8 cellular contexts compared by ENCODE assay signal in the genomic region with DNA sequence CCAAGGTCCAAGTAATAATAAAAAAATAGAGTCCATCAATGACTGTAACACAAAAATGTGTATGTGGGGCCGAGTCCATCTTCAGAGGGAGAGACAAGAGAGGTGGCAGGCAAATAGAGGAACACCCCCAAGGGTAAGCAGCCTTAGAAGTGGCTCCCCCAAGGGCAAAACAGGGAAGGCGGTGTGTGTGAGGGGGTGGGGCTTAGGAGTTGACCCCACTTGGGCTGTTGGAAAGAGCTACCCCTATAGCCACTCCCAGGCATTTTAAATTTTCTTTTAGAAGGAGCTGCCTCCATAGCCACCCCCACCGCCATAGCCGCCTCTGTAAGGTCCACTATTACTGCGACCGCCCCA. TPM values are rescaled to one million over a fixed set of nuclear protein-coding genes. Genes with fewer than 3 reads are reported as not detected.
DNase-seq lines count a peak whose midpoint lies in the region; ATAC-seq, FAIRE-seq and TF ChIP-seq lines count a peak whose summit lies in the region.

No MANE protein-coding gene starts in this region.

- H3K9me3 ChIP-seq in SJSA1 (replicated peaks) (no peaks in the 10 kb centered on the region), mesodermal cell (ENCODE audit: control insufficient read depth, low read length) (no peaks in the 10 kb centered on the region)

- no peaks in the 10 kb centered on the region for H3K27me3 ChIP-seq in SJSA1 (replicated peaks)

- no peak for FAIRE-seq in GM12891 (lab: Jason Lieb, UNC)

- WGBS in mesodermal cell (ENCODE audit: insufficient coverage in 2 of 2), 2 experiments = 0% methylated on average over 3 to 4 of the region's 6 CpGs

- peak; percentile 40 to 43 for DNase-seq in stimulated activated CD4-positive, alpha-beta T cell treated with anti-CD3 and anti-CD28 coated beads, Interleukin-2, amount 100 ng/mL, for 24 hours
- no peak for DNase-seq in stimulated activated CD4-positive, alpha-beta T cell treated with anti-CD3 and anti-CD28 coated beads, Interleukin-2, amount 100 ng/mL, for 48 hours
- DNase-seq in SJSA1 (ENCODE audit: low read depth in 1 of 2, low spot score in 2 of 2) (peak; percentile 49 to 55), coronary artery (ENCODE audit: low spot score) (peak; percentile 75), GM12891 (ENCODE audit: insufficient read length, low spot score) (no peak)

- no peak for TF ChIP-seq POLR2A in GM12891 (IDR thresholded peaks at IDR 0.05; ENCODE audit: low read depth, low read length)

- H3K36me3 ChIP-seq in SJSA1 (peaks cover 44% of the 10 kb centered on the region), mesodermal cell (ENCODE audit: control insufficient read depth, insufficient read depth, low read length) (peaks cover 28% of the 10 kb centered on the region)

- H3K4me1 ChIP-seq in SJSA1 (replicated peaks) (peaks cover 11% of the 10 kb centered on the region), mesodermal cell (ENCODE audit: control insufficient read depth, insufficient read depth, low read length, poor library complexity, severe bottlenecking) (peaks cover 4% of the 10 kb centered on the region)

- ATAC-seq in GM18870 (IDR thresholded peaks at IDR 0.05; ENCODE audit: unreplicated experiment) = no peak
- ATAC-seq in HG03025 (IDR thresholded peaks at IDR 0.05; ENCODE audit: low FRiP score, unreplicated experiment) = no peak

- TF ChIP-seq CTCF in coronary artery (IDR thresholded peaks at IDR 0.05) = no peak

- peak overlapping the region; percentile 60 for H3K4me3 ChIP-seq in SJSA1
- peak overlapping the region; percentile 94 for H3K4me3 ChIP-seq in coronary artery
- H3K4me3 ChIP-seq in mesodermal cell (ENCODE audit: extremely low read depth, insufficient read depth, low read length, poor library complexity, severe bottlenecking) = peak overlapping the region; percentile 89

- peak overlapping the region; percentile 98 for H3K27ac ChIP-seq in SJSA1
- peak overlapping the region; percentile 94 to 99 for H3K27ac ChIP-seq in coronary artery
- H3K27ac ChIP-seq in mesodermal cell (ENCODE audit: low read depth, low read length, severe bottlenecking) = no peak overlapping the region

TF ChIP-seq in GM12891, 5 proteins besides CTCF, POLR2A, EP300 and RAD21:
- no peak for TF ChIP-seq POLR2AphosphoS5 (IDR thresholded peaks at IDR 0.05; ENCODE audit: low read depth, low read length)
- no peak for TF ChIP-seq POU2F2 (IDR thresholded peaks at IDR 0.05; ENCODE audit: low read depth, low read length)
- no peak for TF ChIP-seq PAX5 (IDR thresholded peaks at IDR 0.05; ENCODE audit: insufficient read depth, low read length, severe bottlenecking)
- no peak; the same call in 1 of the 2 replicates for TF ChIP-seq SPI1 (IDR thresholded peaks at IDR 0.05; ENCODE audit: low read depth, low read length)
- no peak for TF ChIP-seq TAF1 (IDR thresholded peaks at IDR 0.05; ENCODE audit: low read depth, low read length)

RNA-seq across cellular contexts. Expression of gene HNRNPA0, which starts 1.3 kb away (rescaled TPM):
- 15.8 and 21.0 TPM in 2 replicates for total RNA-seq in SJSA1 (2014; rRNA removed; shearing (Covaris generic))
- 46.4 TPM for polyA plus RNA-seq in mesodermal cell (2013, experiment 1 of 2)
- 42.4 TPM for polyA plus RNA-seq in mesodermal cell (2013, experiment 2 of 2)
- 28.5 TPM for polyA plus RNA-seq in GM12891 (2012; ENCODE audit: low read depth, missing spikeins)

RNA-seq across cellular contexts. Expression of gene KLHL3, which starts 17.0 kb away (rescaled TPM):
- total RNA-seq in SJSA1 (2014; rRNA removed; shearing (Covaris generic)) = 0.05 TPM in 1 of 2 replicates, not detected in the other
- 13.7 TPM for polyA plus RNA-seq in mesodermal cell (2013, experiment 1 of 2)
- polyA plus RNA-seq in mesodermal cell (2013, experiment 2 of 2) = 7.9 TPM
- 6.1 TPM for polyA plus RNA-seq in GM12891 (2012; ENCODE audit: low read depth, missing spikeins)

Comparison
In these comparisons a context has a peak if more than half of its experiments do, and no peak if none do; other contexts are left out.
1. DNase-seq: peak in stimulated activated CD4-positive, alpha-beta T cell treated with anti-CD3 and anti-CD28 coated beads, Interleukin-2, amount 100 ng/mL, for 24 hours (2 of 2), SJSA1 (2 of 2) and coronary artery (single experiment); none in stimulated activated CD4-positive, alpha-beta T cell treated with anti-CD3 and anti-CD28 coated beads, Interleukin-2, amount 100 ng/mL, for 48 hours (0 of 2) and GM12891 (single experiment).
2. Peak in every context shown above with its lines, with median percentiles within 50 percentile points of each other: H3K4me3 ChIP-seq.